Comparison of ENCODE assay signal across 13 cellular contexts in genomic region chr6:132215805-132216204, GRCh38.
DNase-seq lines count a peak whose midpoint lies in the region; ATAC-seq and TF ChIP-seq lines count a peak whose summit lies in the region.
"Had no signal": no experiment of that assay in that cellular context is flagged by ENCODE, and none has a peak within 500 bp of the region (broad histone marks: within the 10 kb centered on the region; RNA-seq: fewer than 3 reads in every experiment).

No MANE protein-coding gene starts in this region.

- H3K4me3 ChIP-seq in IMR-90 (ENCODE audit: insufficient read depth, low read depth, low read length) = no peak overlapping the region
- H3K4me3 ChIP-seq: BLaER1 treated with 17β-estradiol and CSF1 and Interleukin-3, amounts not matched to agents 10 nM and 100 nM; GM12878; HAP-1; K562 had no signal

- no peak overlapping the region for H4K91ac ChIP-seq in IMR-90 (ENCODE audit: insufficient read depth, low read depth, low read length)

- ATAC-seq in IMR-90 (ENCODE audit: low read depth) (no peak), GM18867 (IDR thresholded peaks at IDR 0.05; ENCODE audit: unreplicated experiment) (no peak)
- ATAC-seq: CD8-positive, alpha-beta T cell; GM12878; K562 had no signal

- CTCF ChIA-PET in IMR-90 (lab: Yijun Ruan, JAX) = no interaction called here

- POLR2A ChIA-PET in IMR-90 (lab: Charles Lee; ENCODE audit: unreplicated experiment) = no interaction called here

- no peak for TF ChIP-seq CTCF in IMR-90 (conservative IDR thresholded peaks at IDR 0.05; ENCODE audit: low read depth, low read length)

- H4K5ac ChIP-seq in IMR-90 (ENCODE audit: low read depth, low read length) = no peak overlapping the region

- H3K9me1 ChIP-seq in IMR-90 (ENCODE audit: insufficient read depth, low read length) = no peaks in the 10 kb centered on the region

- no peak overlapping the region for H3K56ac ChIP-seq in IMR-90 (ENCODE audit: extremely low read depth, insufficient read depth, low read length)

- in situ Hi-C loops in IMR-90 (cut with MboI; ENCODE audit: low sequenced_read_pairs) (loop anchor here (10.0 kb wide), 1 partner anchor 251 kb away; no protein-coding TSS in a partner anchor), G401 (cut with HindIII; ENCODE audit: low sequenced_read_pairs) (no loop called here)

- H3K18ac ChIP-seq in IMR-90 (ENCODE audit: low read depth, low read length) = peak overlapping the region; percentile 41; the same call in 1 of the 2 replicates

- no peak overlapping the region for H2BK15ac ChIP-seq in IMR-90 (ENCODE audit: low read depth, low read length)

- H3K27me3 ChIP-seq in IMR-90 (ENCODE audit: control insufficient read depth, insufficient read depth, low read length) = no peaks in the 10 kb centered on the region

- TF ChIP-seq RAD21 in IMR-90 (IDR thresholded peaks at IDR 0.05; ENCODE audit: low read length) = no peak

- no peak for TF ChIP-seq POLR2A in IMR-90 (IDR thresholded peaks at IDR 0.05; ENCODE audit: low read depth, low read length)

- no peaks in the 10 kb centered on the region for H3K36me3 ChIP-seq in IMR-90 (ENCODE audit: control insufficient read depth, insufficient read depth, low read length)
- H3K36me3 ChIP-seq: BLaER1 treated with 17β-estradiol and CSF1 and Interleukin-3, amounts not matched to agents 10 nM and 100 nM; HAP-1 had no signal

- no peak overlapping the region for H3K23ac ChIP-seq in IMR-90 (ENCODE audit: low read depth, low read length)

- H2AK5ac ChIP-seq in IMR-90 (ENCODE audit: low read depth, low read length) = no peak overlapping the region

- intact Hi-C loops in IMR-90 (cut with micrococcal nuclease) = no loop called here

- DNase-seq in EH (ENCODE audit: low read depth) (peak; percentile 62), IMR-90 (no peak), foreskin melanocyte (peak; percentile 64), NCI-H510A treated with DMSO at 0.1 percent for 48 hours (lab: John Stamatoyannopoulos, UW) (no peak), G401 (ENCODE audit: low spot score) (no peak)
- DNase-seq: CD8-positive, alpha-beta T cell; COR-L47; DMS 273 treated with DMSO at 0.1 percent for 48 hours had no signal

- peaks cover 3% of the 10 kb centered on the region for H3K4me1 ChIP-seq in IMR-90 (ENCODE audit: control insufficient read depth, insufficient read depth, low read length)
- H3K4me1 ChIP-seq: BLaER1 treated with 17β-estradiol and CSF1 and Interleukin-3, amounts not matched to agents 10 nM and 100 nM; HAP-1 had no signal

- H3K79me1 ChIP-seq in IMR-90 (ENCODE audit: low read depth in 1 of 2, low read length in 2 of 2) = no peaks in the 10 kb centered on the region

- H3K4me2 ChIP-seq in IMR-90 (ENCODE audit: low read depth, low read length) = no peak overlapping the region
- H3K4me2 ChIP-seq: BLaER1 treated with 17β-estradiol and CSF1 and Interleukin-3, amounts not matched to agents 10 nM and 100 nM had no signal

- no peak overlapping the region for H3K4ac ChIP-seq in IMR-90 (ENCODE audit: low read depth, low read length)

- H4K8ac ChIP-seq in IMR-90 (ENCODE audit: low read depth in 2 of 2, low read length in 2 of 2) = no peak overlapping the region

- WGBS in IMR-90 (ENCODE audit: extremely low coverage in 2 of 2, insufficient read length in 1 of 2), 2 experiments = no CpG with 5 or more reads among the region's 2 CpGs

- dilution Hi-C loops in IMR-90 (cut with HindIII; ENCODE audit: low sequenced_read_pairs, unreplicated experiment) = no loop called here

- no peak overlapping the region for H2AFZ ChIP-seq in IMR-90 (replicated peaks; ENCODE audit: low read length, poor library complexity)

- no peak overlapping the region for H3K27ac ChIP-seq in IMR-90 (ENCODE audit: insufficient read depth, low read length)
- H3K27ac ChIP-seq: BLaER1 treated with 17β-estradiol and CSF1 and Interleukin-3, amounts not matched to agents 10 nM and 100 nM had no signal

- no TSS peak for BruUV-seq in IMR-90 (replicated peaks; lab: Mats Ljungman, UMichigan)

- H2BK120ac ChIP-seq in IMR-90 (ENCODE audit: low read depth, low read length) = no peak overlapping the region

- no peak overlapping the region for H3K14ac ChIP-seq in IMR-90 (replicated peaks; ENCODE audit: low read depth, low read length)

- H2BK20ac ChIP-seq in IMR-90 (ENCODE audit: low read depth, low read length) = no peak overlapping the region

- no peaks in the 10 kb centered on the region for H4K20me1 ChIP-seq in IMR-90 (ENCODE audit: insufficient read depth, low read length)
- H4K20me1 ChIP-seq: BLaER1 treated with 17β-estradiol and CSF1 and Interleukin-3, amounts not matched to agents 10 nM and 100 nM had no signal

- H3K9me3 ChIP-seq in IMR-90 (ENCODE audit: control insufficient read depth, insufficient read depth, low read length) = no peaks in the 10 kb centered on the region
- H3K9me3 ChIP-seq: HAP-1 had no signal

- H3K9ac ChIP-seq in IMR-90 (ENCODE audit: low read depth, low read length) = no peak overlapping the region
- H3K9ac ChIP-seq: BLaER1 treated with 17β-estradiol and CSF1 and Interleukin-3, amounts not matched to agents 10 nM and 100 nM had no signal

- H2AK9ac ChIP-seq in IMR-90 (replicated peaks; ENCODE audit: low read depth, low read length, poor library complexity) = no peak overlapping the region

- no peak overlapping the region for H2BK5ac ChIP-seq in IMR-90 (ENCODE audit: low read depth, low read length, poor library complexity, severe bottlenecking)

TF ChIP-seq in IMR-90, 13 proteins besides CTCF, POLR2A, EP300 and RAD21:
- no peak for TF ChIP-seq ELK1 (IDR thresholded peaks at IDR 0.05; ENCODE audit: borderline replicate concordance, low read depth, low read length)
- TF ChIP-seq RCOR1 (IDR thresholded peaks at IDR 0.05; ENCODE audit: insufficient replicate concordance, low read length) = no peak
- no peak for TF ChIP-seq FOS (IDR thresholded peaks at IDR 0.05; ENCODE audit: low read depth, low read length)
- no peak for TF ChIP-seq NFE2L2 (IDR thresholded peaks at IDR 0.05; ENCODE audit: low read depth, low read length)
- no peak for TF ChIP-seq MAZ (IDR thresholded peaks at IDR 0.05; ENCODE audit: borderline replicate concordance, low read depth, low read length)
- TF ChIP-seq BHLHE40 (IDR thresholded peaks at IDR 0.05; ENCODE audit: low read depth, low read length) = no peak
- no peak for TF ChIP-seq RFX5 (IDR thresholded peaks at IDR 0.05; ENCODE audit: low read depth, low read length)
- TF ChIP-seq MXI1 (IDR thresholded peaks at IDR 0.05; ENCODE audit: borderline replicate concordance, low read depth, low read length) = no peak
- no peak for TF ChIP-seq SMC3 (IDR thresholded peaks at IDR 0.05; ENCODE audit: low read depth, low read length)
- TF ChIP-seq CEBPB (IDR thresholded peaks at IDR 0.05; ENCODE audit: low read depth, low read length) = no peak
- TF ChIP-seq CHD1 (IDR thresholded peaks at IDR 0.05; ENCODE audit: low read depth, low read length) = no peak
- TF ChIP-seq MAFK (IDR thresholded peaks at IDR 0.05; ENCODE audit: low read depth, low read length) = no peak
- no peak for TF ChIP-seq USF2 (IDR thresholded peaks at IDR 0.05; ENCODE audit: low read depth, low read length)

Comparison
In these comparisons a context has a peak if more than half of its experiments do, and no peak if none do; other contexts are left out.
1. DNase-seq: peak in EH (single experiment) and foreskin melanocyte (single experiment); none in IMR-90 (single experiment), NCI-H510A treated with DMSO at 0.1 percent for 48 hours (single experiment) and G401 (single experiment).